Comparison of ENCODE assay signal across 1 cellular context in the genomic region with DNA sequence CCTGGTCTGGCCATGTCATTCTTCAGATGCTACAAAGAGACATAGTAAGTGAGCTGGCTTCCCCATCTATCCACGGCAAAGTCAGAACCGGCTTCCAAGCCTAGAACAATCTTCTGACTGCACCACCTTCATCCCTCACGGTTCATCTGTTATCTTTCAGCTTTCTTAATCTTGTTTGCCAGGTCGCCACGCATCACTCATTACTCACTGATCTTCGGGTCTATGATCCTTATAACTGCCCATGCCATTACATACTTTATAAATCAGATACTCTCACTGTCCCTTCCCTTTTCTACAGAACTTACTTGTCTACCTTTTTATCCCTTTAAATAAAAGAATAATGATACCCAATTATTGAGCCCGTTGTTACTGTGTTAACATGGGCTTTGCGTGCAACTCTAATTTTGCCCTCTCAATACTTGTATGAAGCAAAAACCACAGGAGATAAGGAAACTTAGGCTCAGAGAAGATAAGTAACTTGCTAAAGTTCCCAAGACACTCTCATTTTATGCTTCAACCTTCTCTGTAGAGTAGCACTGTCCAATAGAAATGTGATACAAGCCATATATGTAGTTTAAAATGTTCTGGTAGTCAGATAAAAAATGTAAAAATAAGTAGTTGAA.
TF ChIP-seq lines count a peak whose summit lies in the region.

No MANE protein-coding gene starts in this region.

TF ChIP-seq in K562, 482 proteins besides CTCF, POLR2A, EP300 and RAD21 (continued from another document and continues in another):
- TF ChIP-seq, protein P1, sequence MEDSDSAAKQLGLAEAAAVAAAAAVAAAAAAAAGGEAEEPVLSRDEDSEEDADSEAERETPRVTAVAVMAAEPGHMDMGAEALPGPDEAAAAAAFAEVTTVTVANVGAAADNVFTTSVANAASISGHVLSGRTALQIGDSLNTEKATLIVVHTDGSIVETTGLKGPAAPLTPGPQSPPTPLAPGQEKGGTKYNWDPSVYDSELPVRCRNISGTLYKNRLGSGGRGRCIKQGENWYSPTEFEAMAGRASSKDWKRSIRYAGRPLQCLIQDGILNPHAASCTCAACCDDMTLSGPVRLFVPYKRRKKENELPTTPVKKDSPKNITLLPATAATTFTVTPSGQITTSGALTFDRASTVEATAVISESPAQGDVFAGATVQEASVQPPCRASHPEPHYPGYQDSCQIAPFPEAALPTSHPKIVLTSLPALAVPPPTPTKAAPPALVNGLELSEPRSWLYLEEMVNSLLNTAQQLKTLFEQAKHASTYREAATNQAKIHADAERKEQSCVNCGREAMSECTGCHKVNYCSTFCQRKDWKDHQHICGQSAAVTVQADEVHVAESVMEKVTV (CRISPR knock-in tag; IDR thresholded peaks at IDR 0.05), result no peak
- TF ChIP-seq ARNT (IDR thresholded peaks at IDR 0.05), result no peak
- TF ChIP-seq FOXP4 (CRISPR knock-in tag; IDR thresholded peaks at IDR 0.05; ENCODE audit: borderline replicate concordance), result no peak
- no peak for TF ChIP-seq POU5F1 (IDR thresholded peaks at IDR 0.05; ENCODE audit: borderline replicate concordance, low read depth, low read length, partially characterized antibody)
- no peak for TF ChIP-seq BRCA1 (IDR thresholded peaks at IDR 0.05)
- no peak for TF ChIP-seq BRCA1 (CRISPR knock-in tag; IDR thresholded peaks at IDR 0.05)
- TF ChIP-seq KLF10 (CRISPR knock-in tag; IDR thresholded peaks at IDR 0.05), result no peak
- no peak for TF ChIP-seq ZNF778 (CRISPR knock-in tag; IDR thresholded peaks at IDR 0.05)
- peak; percentile 88 for TF ChIP-seq FOSL1 (tag; conservative IDR thresholded peaks at IDR 0.05)
- TF ChIP-seq, protein P2, sequence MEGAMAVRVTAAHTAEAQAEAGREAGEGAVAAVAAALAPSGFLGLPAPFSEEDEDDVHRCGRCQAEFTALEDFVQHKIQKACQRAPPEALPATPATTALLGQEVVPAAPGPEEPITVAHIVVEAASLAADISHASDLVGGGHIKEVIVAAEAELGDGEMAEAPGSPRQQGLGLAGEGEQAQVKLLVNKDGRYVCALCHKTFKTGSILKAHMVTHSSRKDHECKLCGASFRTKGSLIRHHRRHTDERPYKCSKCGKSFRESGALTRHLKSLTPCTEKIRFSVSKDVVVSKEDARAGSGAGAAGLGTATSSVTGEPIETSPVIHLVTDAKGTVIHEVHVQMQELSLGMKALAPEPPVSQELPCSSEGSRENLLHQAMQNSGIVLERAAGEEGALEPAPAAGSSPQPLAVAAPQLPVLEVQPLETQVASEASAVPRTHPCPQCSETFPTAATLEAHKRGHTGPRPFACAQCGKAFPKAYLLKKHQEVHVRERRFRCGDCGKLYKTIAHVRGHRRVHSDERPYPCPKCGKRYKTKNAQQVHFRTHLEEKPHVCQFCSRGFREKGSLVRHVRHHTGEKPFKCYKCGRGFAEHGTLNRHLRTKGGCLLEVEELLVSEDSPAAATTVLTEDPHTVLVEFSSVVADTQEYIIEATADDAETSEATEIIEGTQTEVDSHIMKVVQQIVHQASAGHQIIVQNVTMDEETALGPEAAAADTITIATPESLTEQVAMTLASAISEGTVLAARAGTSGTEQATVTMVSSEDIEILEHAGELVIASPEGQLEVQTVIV (CRISPR knock-in tag; IDR thresholded peaks at IDR 0.05; ENCODE audit: borderline replicate concordance), result no peak
- TF ChIP-seq HES1 (IDR thresholded peaks at IDR 0.05; ENCODE audit: low read depth), result peak; percentile 19; the same call in 1 of the 2 replicates
- no peak for TF ChIP-seq RFX7 (CRISPR knock-in tag; IDR thresholded peaks at IDR 0.05)
- no peak for TF ChIP-seq ZBTB1 (CRISPR knock-in tag; IDR thresholded peaks at IDR 0.05; ENCODE audit: borderline replicate concordance, low read depth)
- no peak for TF ChIP-seq SAP30 (IDR thresholded peaks at IDR 0.05; ENCODE audit: borderline replicate concordance, insufficient read depth, low read depth, low read length, poor library complexity, severe bottlenecking)
- peak; percentile 62 for TF ChIP-seq NCOR1 (IDR thresholded peaks at IDR 0.05)
- TF ChIP-seq ZEB2 (IDR thresholded peaks at IDR 0.05), result peak; percentile 83
- TF ChIP-seq ZNF445 (CRISPR knock-in tag; IDR thresholded peaks at IDR 0.05; ENCODE audit: low read depth), result no peak
- TF ChIP-seq, protein P3, sequence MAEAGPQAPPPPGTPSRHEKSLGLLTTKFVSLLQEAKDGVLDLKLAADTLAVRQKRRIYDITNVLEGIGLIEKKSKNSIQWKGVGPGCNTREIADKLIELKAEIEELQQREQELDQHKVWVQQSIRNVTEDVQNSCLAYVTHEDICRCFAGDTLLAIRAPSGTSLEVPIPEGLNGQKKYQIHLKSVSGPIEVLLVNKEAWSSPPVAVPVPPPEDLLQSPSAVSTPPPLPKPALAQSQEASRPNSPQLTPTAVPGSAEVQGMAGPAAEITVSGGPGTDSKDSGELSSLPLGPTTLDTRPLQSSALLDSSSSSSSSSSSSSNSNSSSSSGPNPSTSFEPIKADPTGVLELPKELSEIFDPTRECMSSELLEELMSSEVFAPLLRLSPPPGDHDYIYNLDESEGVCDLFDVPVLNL (CRISPR knock-in tag; IDR thresholded peaks at IDR 0.05; ENCODE audit: low read depth), result no peak
- peak; percentile 49; the same call in 1 of the 2 replicates for TF ChIP-seq GATA2 (CRISPR knock-in tag; IDR thresholded peaks at IDR 0.05)
- no peak for TF ChIP-seq RB1 (IDR thresholded peaks at IDR 0.05; ENCODE audit: low read depth)
- no peak for TF ChIP-seq HEY1 (CRISPR knock-in tag; IDR thresholded peaks at IDR 0.05; ENCODE audit: borderline replicate concordance)
- no peak for TF ChIP-seq NR3C1 (CRISPR knock-in tag; IDR thresholded peaks at IDR 0.05)
- TF ChIP-seq PKNOX1 (IDR thresholded peaks at IDR 0.05), result peak; percentile 28; the same call in 1 of the 2 replicates
- no peak for TF ChIP-seq ZNF444 (CRISPR knock-in tag; IDR thresholded peaks at IDR 0.05)
- TF ChIP-seq RBM15 (IDR thresholded peaks at IDR 0.05; ENCODE audit: insufficient read depth, low read length), result no peak
- no peak for TF ChIP-seq HDGF (IDR thresholded peaks at IDR 0.05)
- TF ChIP-seq, protein P4, sequence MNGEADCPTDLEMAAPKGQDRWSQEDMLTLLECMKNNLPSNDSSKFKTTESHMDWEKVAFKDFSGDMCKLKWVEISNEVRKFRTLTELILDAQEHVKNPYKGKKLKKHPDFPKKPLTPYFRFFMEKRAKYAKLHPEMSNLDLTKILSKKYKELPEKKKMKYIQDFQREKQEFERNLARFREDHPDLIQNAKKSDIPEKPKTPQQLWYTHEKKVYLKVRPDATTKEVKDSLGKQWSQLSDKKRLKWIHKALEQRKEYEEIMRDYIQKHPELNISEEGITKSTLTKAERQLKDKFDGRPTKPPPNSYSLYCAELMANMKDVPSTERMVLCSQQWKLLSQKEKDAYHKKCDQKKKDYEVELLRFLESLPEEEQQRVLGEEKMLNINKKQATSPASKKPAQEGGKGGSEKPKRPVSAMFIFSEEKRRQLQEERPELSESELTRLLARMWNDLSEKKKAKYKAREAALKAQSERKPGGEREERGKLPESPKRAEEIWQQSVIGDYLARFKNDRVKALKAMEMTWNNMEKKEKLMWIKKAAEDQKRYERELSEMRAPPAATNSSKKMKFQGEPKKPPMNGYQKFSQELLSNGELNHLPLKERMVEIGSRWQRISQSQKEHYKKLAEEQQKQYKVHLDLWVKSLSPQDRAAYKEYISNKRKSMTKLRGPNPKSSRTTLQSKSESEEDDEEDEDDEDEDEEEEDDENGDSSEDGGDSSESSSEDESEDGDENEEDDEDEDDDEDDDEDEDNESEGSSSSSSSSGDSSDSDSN (IDR thresholded peaks at IDR 0.05; ENCODE audit: borderline replicate concordance in 1 of 2, low read depth in 2 of 2, low read length in 2 of 2), result no peak
- no peak for TF ChIP-seq MCM5 (IDR thresholded peaks at IDR 0.05; ENCODE audit: low read depth)
- TF ChIP-seq PYGO2 (tag; IDR thresholded peaks at IDR 0.05), result no peak
- TF ChIP-seq NCOA2 (IDR thresholded peaks at IDR 0.05; ENCODE audit: partially characterized antibody in 2 of 2), result no peak
- TF ChIP-seq RBM14 (IDR thresholded peaks at IDR 0.05; ENCODE audit: borderline replicate concordance, insufficient read depth, low read depth, low read length), result no peak
- peak; percentile 86 to 89 for TF ChIP-seq KDM1A (IDR thresholded peaks at IDR 0.05)
- no peak for TF ChIP-seq ZNF707 (CRISPR knock-in tag; conservative IDR thresholded peaks at IDR 0.05)
- TF ChIP-seq TEAD4 (IDR thresholded peaks at IDR 0.05; ENCODE audit: low read length), result peak; percentile 84
- no peak for TF ChIP-seq TEAD4 (CRISPR knock-in tag; IDR thresholded peaks at IDR 0.05; ENCODE audit: borderline replicate concordance)
- TF ChIP-seq AFF1 (IDR thresholded peaks at IDR 0.05; ENCODE audit: low read depth in 1 of 2, partially characterized antibody in 2 of 2), result peak in 1 of 2 experiments; percentile 23
- no peak for TF ChIP-seq EGR1 (conservative IDR thresholded peaks at IDR 0.05)
